30 cellular contexts compared by ENCODE assay signal in genomic region chr10:72014197-72014596, GRCh38. TPM values are rescaled to one million over a fixed set of nuclear protein-coding genes. Genes with fewer than 3 reads are reported as not detected.
DNase-seq lines count a peak whose midpoint lies in the region; ATAC-seq, FAIRE-seq and TF ChIP-seq lines count a peak whose summit lies in the region.
"Had no signal": no experiment of that assay in that cellular context is flagged by ENCODE, and none has a peak within 500 bp of the region (broad histone marks: within the 10 kb centered on the region; RNA-seq: fewer than 3 reads in every experiment).

No MANE protein-coding gene starts in this region.

- H3K79me2 ChIP-seq in H1 (ENCODE audit: control insufficient read depth in 1 of 2, insufficient read depth in 2 of 2, low read length in 2 of 2) (no peaks in the 10 kb centered on the region), osteoblast (ENCODE audit: insufficient read depth, low read length) (peaks cover 11% of the 10 kb centered on the region)

- H2BK120ac ChIP-seq in H1 (replicated peaks; ENCODE audit: low read depth, low read length) = no peak overlapping the region

- H2AK5ac ChIP-seq in H1 (ENCODE audit: low read depth, low read length) = no peak overlapping the region

- H2BK15ac ChIP-seq in H1 (ENCODE audit: low read length) = no peak overlapping the region

- H3K23me2 ChIP-seq in H1 (ENCODE audit: low read depth, low read length) = no peaks in the 10 kb centered on the region

- H2BK20ac ChIP-seq in H1 (ENCODE audit: low read length) = no peak overlapping the region

- no peak overlapping the region for H3K27ac ChIP-seq in A549
- no peak overlapping the region for H3K27ac ChIP-seq in HEK293 (ENCODE audit: extremely low read depth, low read depth, low read length)
- no peak overlapping the region for H3K27ac ChIP-seq in H1 (ENCODE audit: low read depth, low read length)
- H3K27ac ChIP-seq in osteoblast (ENCODE audit: low read depth, low read length) = no peak overlapping the region
- H3K27ac ChIP-seq: KMS-11, lower lobe of right lung had no signal

- H4K8ac ChIP-seq in H1 (ENCODE audit: extremely low read depth, insufficient read depth, low read length) = no peak overlapping the region

- H3K9me3 ChIP-seq in A549 (no peaks in the 10 kb centered on the region), HEK293 (ENCODE audit: control insufficient read depth, insufficient read depth, low read depth, low read length) (no peaks in the 10 kb centered on the region), H1 (ENCODE audit: insufficient read depth in 2 of 2, low read depth in 1 of 2, low read length in 1 of 2) (no peaks in the 10 kb centered on the region), osteoblast (ENCODE audit: low read depth, low read length) (no peaks in the 10 kb centered on the region)
- H3K9me3 ChIP-seq: esophagus muscularis mucosa, lower lobe of right lung had no signal

- no peak overlapping the region for H3K56ac ChIP-seq in H1 (replicated peaks; ENCODE audit: insufficient read length, low read depth, low read length)

- no peaks in the 10 kb centered on the region for H3K79me1 ChIP-seq in H1 (ENCODE audit: low read depth, low read length)

- H3K4me2 ChIP-seq in A549 (no peak overlapping the region), H1 (ENCODE audit: insufficient read depth in 1 of 2, low read depth in 2 of 2, low read length in 2 of 2) (no peak overlapping the region), osteoblast (ENCODE audit: insufficient read depth, low read length) (no peak overlapping the region)
- H3K4me2 ChIP-seq: KMS-11 had no signal

- H3K4me3 ChIP-seq in A549 = no peak overlapping the region
- H3K4me3 ChIP-seq in HEK293 (ENCODE audit: low read depth, low read length) = no peak overlapping the region
- H3K4me3 ChIP-seq in H1 (ENCODE audit: extremely low read depth in 1 of 4, insufficient read depth in 2 of 4, low read depth in 3 of 4, low read length in 4 of 4) = no peak overlapping the region
- no peak overlapping the region for H3K4me3 ChIP-seq in osteoblast (ENCODE audit: insufficient read depth, low read length)
- H3K4me3 ChIP-seq: esophagus muscularis mucosa, GM12878, lower lobe of right lung had no signal

- no peak for TF ChIP-seq POLR2A in A549 (IDR thresholded peaks at IDR 0.05; ENCODE audit: low read length)
- no peak for TF ChIP-seq POLR2A in H1 (IDR thresholded peaks at IDR 0.05; ENCODE audit: control extremely low read depth in 1 of 2, low read depth in 2 of 2, low read length in 2 of 2)

- 0 out of 2 replicates have a peak overlapping the region, but pooled peaks have one; percentile 44 for H2BK5ac ChIP-seq in H1 (ENCODE audit: low read depth, low read length)

- H3K23ac ChIP-seq in H1 (ENCODE audit: insufficient read length) = no peak overlapping the region

- H4K20me1 ChIP-seq in H1 (replicated peaks in 1 of 2; ENCODE audit: control insufficient read depth in 1 of 2, insufficient read depth in 2 of 2, low read length in 2 of 2) (no peaks in the 10 kb centered on the region), osteoblast (ENCODE audit: insufficient read depth, low read length) (peaks cover 5% of the 10 kb centered on the region)

- TF ChIP-seq CTCF in A549 (IDR thresholded peaks at IDR 0.05) (no peak), HEK293 (tag by site-specific recombination; IDR thresholded peaks at IDR 0.05) (no peak), H1 (IDR thresholded peaks at IDR 0.05; ENCODE audit: control extremely low read depth in 1 of 3, insufficient read depth in 1 of 3, low read depth in 1 of 3, low read length in 3 of 3) (no peak), osteoblast (IDR thresholded peaks at IDR 0.05; ENCODE audit: extremely low read depth, low read depth, low read length) (no peak)

- no peak overlapping the region for H4K5ac ChIP-seq in H1 (ENCODE audit: insufficient read length, low read depth, low read length)

- H2AFZ ChIP-seq in H1 (ENCODE audit: low read length) (no peak overlapping the region), osteoblast (ENCODE audit: low read length) (no peak overlapping the region)

- H3K9ac ChIP-seq in H1 (replicated peaks in 1 of 4; ENCODE audit: extremely low read depth in 1 of 4, low read depth in 3 of 4, low read length in 3 of 4) = no peak overlapping the region
- H3K9ac ChIP-seq: KMS-11 had no signal

- WGBS in A549 (ENCODE audit: missing lambda C conversion rate) = 75% methylated on average over 2 of the region's 2 CpGs
- WGBS in H1 (ENCODE audit: extremely low coverage in 1 of 2, insufficient coverage in 1 of 2, insufficient read length in 1 of 2, insufficient replicate concordance in 2 of 2, low coverage in 1 of 2, low lambda C conversion rate in 2 of 2, missing lambda C conversion rate in 1 of 2), 2 experiments = 84% methylated on average over 2 of the region's 2 CpGs; no CpG with 5 or more reads in 1 of the 2 experiments

- FAIRE-seq in A549 (lab: Jason Lieb, UNC) (no peak), H1 (lab: Jason Lieb, UNC) (no peak)
- FAIRE-seq: endometrium, GM12878, kidney had no signal

- H3K4me1 ChIP-seq in A549 (0 out of 3 replicates have a peak, but pooled peaks cover 4% of the 10 kb centered on the region), HEK293 (ENCODE audit: control insufficient read depth, insufficient read depth, low read length) (peaks cover 8% of the 10 kb centered on the region), H1 (replicated peaks in 1 of 4; ENCODE audit: control insufficient read depth in 3 of 4, insufficient read depth in 4 of 4, low read length in 3 of 4) (peaks cover 0 to 4% (median under 1%) of the 10 kb centered on the region in 4 experiments; a peak in 3 of 7 replicates), osteoblast (ENCODE audit: insufficient read depth, low read length) (peaks cover 19% of the 10 kb centered on the region)

- no peak overlapping the region for H2BK12ac ChIP-seq in H1 (ENCODE audit: low read depth, low read length)

- no peak for TF ChIP-seq EP300 in A549 (IDR thresholded peaks at IDR 0.05)
- no peak for TF ChIP-seq EP300 in H1 (IDR thresholded peaks at IDR 0.05; ENCODE audit: borderline replicate concordance in 1 of 2, low read depth in 2 of 2, low read length in 2 of 2)

- H3K4ac ChIP-seq in H1 (replicated peaks; ENCODE audit: insufficient read length, low read depth, low read length) = no peak overlapping the region

- CTCF ChIA-PET in A549 (lab: Yijun Ruan, JAX) = interaction anchor here (1.1 to 2.2 kb wide), 7 partner anchors 11 to 317 kb away, joined by 3 to 13 read pairs (median 5); no protein-coding TSS in a partner anchor
- CTCF ChIA-PET in HEK293 (lab: Yijun Ruan, JAX) = interaction anchor here (1.8 kb wide), 1 partner anchor 34 kb away, joined by 6 read pairs; no protein-coding TSS in a partner anchor
- CTCF ChIA-PET in H1 (lab: Charles Lee; ENCODE audit: partially characterized antibody) = interaction anchor here (0.7 to 2.4 kb wide), 8 partner anchors 21 to 118 kb away, joined by 3 to 12 read pairs (median 3); no protein-coding TSS in a partner anchor

- peaks cover 0 to 8% of the 10 kb centered on the region in 2 experiments; a peak in 1 of 3 replicates for H3K36me3 ChIP-seq in HEK293 (ENCODE audit: control insufficient read depth in 2 of 2, insufficient read depth in 1 of 2, low read length in 2 of 2)
- H3K36me3 ChIP-seq in H1 (ENCODE audit: control insufficient read depth in 2 of 4, insufficient read depth in 4 of 4, low read length in 3 of 4) = no peaks in the 10 kb centered on the region
- H3K36me3 ChIP-seq in osteoblast (ENCODE audit: insufficient read depth, low read length) = peaks cover 12% of the 10 kb centered on the region
- H3K36me3 ChIP-seq: lower lobe of right lung had no signal

- POLR2A ChIA-PET in A549 (lab: Yijun Ruan, JAX) = no interaction called here
- POLR2A ChIA-PET in HEK293 (lab: Yijun Ruan, JAX) = interaction anchor here (0.6 kb wide), 1 partner anchor 962 kb away, joined by 3 read pairs; no protein-coding TSS in a partner anchor
- POLR2A ChIA-PET in H1 (lab: Charles Lee; ENCODE audit: partially characterized antibody) = interaction anchor here (0.9 kb wide), 1 partner anchor 17 kb away, joined by 4 read pairs; no protein-coding TSS in a partner anchor

- H4K91ac ChIP-seq in H1 (replicated peaks; ENCODE audit: insufficient read length, low read length) = no peak overlapping the region

- H3K18ac ChIP-seq in H1 (ENCODE audit: extremely low read depth, low read length) = no peak overlapping the region

- H3K27me3 ChIP-seq in H1 (replicated peaks in 1 of 4; ENCODE audit: control insufficient read depth in 3 of 4, extremely low read depth in 1 of 4, insufficient read depth in 3 of 4, low read length in 3 of 4) (no peaks in the 10 kb centered on the region), osteoblast (ENCODE audit: insufficient read depth, low read length) (no peaks in the 10 kb centered on the region)
- H3K27me3 ChIP-seq: esophagus muscularis mucosa had no signal

- TF ChIP-seq RAD21 in A549 (conservative IDR thresholded peaks at IDR 0.05 in 1 of 2, IDR thresholded peaks at IDR 0.05 in 1 of 2) (no peak), H1 (IDR thresholded peaks at IDR 0.05 in 1 of 2, conservative IDR thresholded peaks at IDR 0.05 in 1 of 2; ENCODE audit: low read depth in 2 of 2, low read length in 2 of 2) (no peak)

- H3K14ac ChIP-seq in H1 (ENCODE audit: insufficient read length) = no peak overlapping the region

- no peak for DNase-seq in A549 (ENCODE audit: low read depth in 1 of 2, low spot score in 1 of 2)
- no peak for DNase-seq in H1 (ENCODE audit: low read depth in 1 of 2, low spot score in 2 of 2)
- DNase-seq in osteoblast (ENCODE audit: insufficient read length, low spot score, missing footprints) = peak; percentile 37
- DNase-seq in NCI-H2171 (lab: John Stamatoyannopoulos, UW) = no peak
- DNase-seq: activated B cell treated with CpG ODN at 0.5 μM for 24 hours; activated CD4-positive, alpha-beta T cell treated with anti-CD3 and anti-CD28 coated beads, Interleukin-2, amount 10 ng/mL, durations not matched to agents 7 days and 5 days; activated gamma-delta T cell; activated naive CD8-positive, alpha-beta T cell treated with anti-CD3 and anti-CD28 coated beads for 36 hours; activated T-cell treated with anti-CD3 and anti-CD28 coated beads, Interleukin-2, amount 50 U/mL, for 1 hour; dermis blood vessel endothelial cell; DMS153; foreskin fibroblast; HCEC 1CT; kidney; lower lobe of right lung; MM.1S; naive thymus-derived CD8-positive, alpha-beta T cell; NCI-H1417 treated with DMSO at 0.1 percent for 48 hours; NCI-H2081 treated with DMSO at 0.1 percent for 48 hours; NCI-H446; NCI-H774 had no signal

- ATAC-seq in A549 = no peak; a peak in 1 of 6 replicates
- ATAC-seq in GM18868 (IDR thresholded peaks at IDR 0.05; ENCODE audit: unreplicated experiment) = no peak
- no peak for ATAC-seq in GM21526 (IDR thresholded peaks at IDR 0.05; ENCODE audit: low FRiP score, unreplicated experiment)
- ATAC-seq: GM12878; lower lobe of right lung; naive thymus-derived CD8-positive, alpha-beta T cell; stimulated activated effector memory CD8-positive, alpha-beta T cell treated with anti-CD3 and anti-CD28 coated beads, Interleukin-12 subunit alpha, Interleukin-12 subunit beta, amount 100 ng/mL, for 72 hours had no signal

RNA-seq across cellular contexts. Expression of gene CHST3, which starts 50.0 kb away (rescaled TPM):
- polyA plus RNA-seq in A549 (2011; rRNA removed) (12.8 and 13.8 TPM in 2 replicates), A549 (2017; fragmentation: RNase III; extraction: RNeasy Plus Mini Kit Qiagen cat#74134 plus additional on column Dnase treatment) (20.3 to 23.1 TPM (median 21.7 TPM) in 3 replicates), H1 (2011; rRNA removed) (2.0 and 2.4 TPM in 2 replicates)
- 8.7 and 12.5 TPM in 2 replicates for polyA plus RNA-seq in A549 (2012; cell fraction: cytosol; rRNA removed)
- polyA plus RNA-seq in A549 (2012; cell fraction: nucleus; rRNA removed) = 18.6 and 20.9 TPM in 2 replicates
- polyA minus RNA-seq in A549 (2011; rRNA and poly(A)+ RNA removed) = 19.1 and 21.1 TPM in 2 replicates
- 5.7 and 5.8 TPM in 2 replicates for total RNA-seq in H1 (2021; fragmentation: NEBNext Ultra II Directional; extraction: Animal tissue kit (Norgen Biotek cat#: 25700))
- polyA plus RNA-seq in H1 (2011; cell fraction: cytosol; rRNA removed) = 2.0 TPM
- polyA plus RNA-seq in H1 (2011; cell fraction: nucleus; rRNA removed) = 2.8 TPM
- 2.5 to 3.3 TPM (median 2.9 TPM) in 4 replicates for polyA plus RNA-seq in H1 (2012, experiment 1 of 2)
- 2.1 TPM for polyA plus RNA-seq in H1 (2012, experiment 2 of 2)
- 3.7 TPM for polyA plus RNA-seq in H1 (2013, experiment 1 of 2)
- 4.5 TPM for polyA plus RNA-seq in H1 (2013, experiment 2 of 2)
- 3.9 and 5.0 TPM in 2 replicates for polyA minus RNA-seq in H1 (2011; rRNA and poly(A)+ RNA removed)
- 3.6 TPM for polyA minus RNA-seq in H1 (2011; cell fraction: cytosol; rRNA and poly(A)+ RNA removed)
- polyA minus RNA-seq in H1 (2011; cell fraction: nucleus; rRNA and poly(A)+ RNA removed) = 4.4 TPM
- total RNA-seq in osteoblast = 39.5 and 43.1 TPM in 2 replicates
- total RNA-seq: activated B cell treated with CpG ODN at 0.5 μM for 24 hours; B cell; naive thymus-derived CD8-positive, alpha-beta T cell had no signal
- polyA plus RNA-seq: naive thymus-derived CD8-positive, alpha-beta T cell had no signal
